In genomic region chr11:87141322-87141721, GRCh38 we compare ENCODE assay signal across 8 cellular contexts.
"Had no signal": no experiment of that assay in that cellular context is flagged by ENCODE, and none has a peak within 500 bp of the region (broad histone marks: within the 10 kb centered on the region; RNA-seq: fewer than 3 reads in every experiment).

No MANE protein-coding gene starts in this region.

- FAIRE-seq: G401.6, GM12878, GM12891, GM12892, GM18507, GM19239 had no signal

- H3K4me3 ChIP-seq: GM12878 had no signal

- DNase-seq: GDM1, GF-D8 had no signal
